In the genomic region with DNA sequence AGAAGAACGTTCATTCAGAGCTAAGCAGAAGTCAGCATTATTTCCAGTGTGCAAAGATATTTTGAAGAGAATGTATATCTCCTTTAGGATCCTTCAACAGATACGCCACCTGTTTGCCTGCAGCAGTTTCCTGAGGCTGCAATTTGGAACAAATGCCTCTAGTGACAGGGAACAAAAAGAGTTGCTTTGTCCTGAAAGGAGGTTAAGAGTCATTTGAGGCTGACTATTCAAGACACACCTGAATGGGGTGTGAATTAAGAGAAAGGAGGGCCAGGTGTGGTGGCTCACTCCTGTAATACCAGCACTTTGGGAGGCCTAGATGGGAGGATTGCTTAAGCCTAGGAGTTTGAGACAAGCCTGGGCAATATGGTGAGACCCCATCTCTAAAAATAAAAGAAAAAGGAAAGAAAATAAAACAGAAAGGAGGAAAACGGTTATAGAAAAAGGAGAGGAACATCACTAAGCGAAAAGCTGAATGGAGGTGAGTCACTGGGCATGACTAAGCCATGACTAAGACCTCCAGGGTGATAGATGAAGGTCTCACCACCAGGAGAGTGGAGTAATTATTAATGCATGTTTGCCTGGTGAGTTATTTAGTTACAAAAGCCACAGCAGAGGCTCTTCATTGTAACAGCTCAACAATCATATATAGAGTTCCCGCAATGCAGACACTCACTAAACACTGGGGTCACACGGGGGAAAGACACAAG, we compare ENCODE assay signal across 1 cellular context.
TF ChIP-seq lines count a peak whose summit lies in the region.

No MANE protein-coding gene starts in this region.

TF ChIP-seq in SK-N-SH, 30 proteins besides CTCF, POLR2A, EP300 and RAD21 (continued from another document):
- TF ChIP-seq, protein P1, sequence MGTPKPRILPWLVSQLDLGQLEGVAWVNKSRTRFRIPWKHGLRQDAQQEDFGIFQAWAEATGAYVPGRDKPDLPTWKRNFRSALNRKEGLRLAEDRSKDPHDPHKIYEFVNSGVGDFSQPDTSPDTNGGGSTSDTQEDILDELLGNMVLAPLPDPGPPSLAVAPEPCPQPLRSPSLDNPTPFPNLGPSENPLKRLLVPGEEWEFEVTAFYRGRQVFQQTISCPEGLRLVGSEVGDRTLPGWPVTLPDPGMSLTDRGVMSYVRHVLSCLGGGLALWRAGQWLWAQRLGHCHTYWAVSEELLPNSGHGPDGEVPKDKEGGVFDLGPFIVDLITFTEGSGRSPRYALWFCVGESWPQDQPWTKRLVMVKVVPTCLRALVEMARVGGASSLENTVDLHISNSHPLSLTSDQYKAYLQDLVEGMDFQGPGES (IDR thresholded peaks at IDR 0.05; ENCODE audit: low read depth, low read length) = no peak
- no peak for TF ChIP-seq USF1 (IDR thresholded peaks at IDR 0.05; ENCODE audit: borderline replicate concordance, low read depth)
- TF ChIP-seq, protein P2, sequence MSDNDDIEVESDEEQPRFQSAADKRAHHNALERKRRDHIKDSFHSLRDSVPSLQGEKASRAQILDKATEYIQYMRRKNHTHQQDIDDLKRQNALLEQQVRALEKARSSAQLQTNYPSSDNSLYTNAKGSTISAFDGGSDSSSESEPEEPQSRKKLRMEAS (IDR thresholded peaks at IDR 0.05; ENCODE audit: low read depth) = no peak
- TF ChIP-seq ELF1 (IDR thresholded peaks at IDR 0.05) = no peak
- peak; percentile 95 for TF ChIP-seq PBX3 (IDR thresholded peaks at IDR 0.05)
- TF ChIP-seq JUND (IDR thresholded peaks at IDR 0.05) = peak; percentile 100
- no peak for TF ChIP-seq SMC3 (IDR thresholded peaks at IDR 0.05; ENCODE audit: low read depth, low read length)
